8 cellular contexts compared by ENCODE assay signal in the genomic region with DNA sequence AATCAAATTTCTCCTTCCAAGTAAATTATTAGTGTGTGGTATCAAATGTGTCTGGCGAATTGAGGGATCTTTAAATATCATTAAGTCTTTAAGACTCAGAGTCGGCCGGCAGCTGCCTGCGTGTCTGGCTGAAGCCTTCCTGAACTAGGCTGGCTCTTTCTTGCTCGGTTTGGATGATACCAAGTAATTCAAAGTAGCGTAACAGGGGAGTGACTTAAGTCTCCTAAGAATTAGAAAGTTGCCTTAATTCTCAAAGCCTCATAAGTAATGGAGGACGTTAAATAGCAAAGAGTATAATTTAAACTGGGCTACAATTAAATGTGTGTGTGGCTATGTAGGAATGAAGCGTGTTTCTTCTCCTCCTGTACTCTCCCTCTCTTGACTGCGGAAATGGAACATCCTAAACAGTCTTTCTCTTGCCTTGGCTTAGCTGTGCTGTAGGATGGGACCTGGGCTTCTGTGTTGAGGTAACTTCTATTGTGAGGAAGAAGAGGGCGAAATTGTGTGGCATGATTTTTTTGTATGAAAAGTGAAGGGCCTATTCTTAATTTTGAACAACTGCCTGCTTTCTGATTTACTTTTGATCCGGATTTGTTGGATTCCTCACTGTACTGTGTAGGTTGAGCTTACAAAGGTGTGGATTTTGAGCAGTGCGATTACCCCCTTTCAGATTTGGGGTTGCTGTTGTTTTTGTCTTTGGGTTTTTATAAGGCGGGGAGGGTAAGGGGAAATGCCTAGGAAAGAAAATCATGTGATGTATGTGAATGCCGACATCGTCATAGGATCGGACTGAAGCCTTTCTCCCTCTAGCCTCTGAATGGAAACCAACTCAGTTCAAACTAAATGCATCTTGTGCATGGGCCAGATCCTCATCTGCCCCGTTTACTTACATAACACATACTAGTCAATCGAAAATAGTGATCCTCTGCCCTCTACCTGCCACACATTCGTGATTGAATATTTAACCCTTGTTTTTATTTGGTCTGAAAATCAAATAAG.
DNase-seq lines count a peak whose midpoint lies in the region; TF ChIP-seq lines count a peak whose summit lies in the region.

No MANE protein-coding gene starts in this region.

- peak; percentile 63 to 72 for DNase-seq in HAP-1 (ENCODE audit: low spot score in 2 of 2)
- peak; percentile 89 for DNase-seq in SKM-1 treated with dmso at 0.1 percent for 144 hours (lab: John Stamatoyannopoulos, UW; ENCODE audit: unreplicated experiment)
- DNase-seq in astrocyte of the spinal cord (ENCODE audit: low read depth, low spot score) = peak; percentile 95
- DNase-seq in iPS DF 19.7 (ENCODE audit: low read depth, low spot score) = peak; percentile 48
- DNase-seq in SW 1271 (lab: John Stamatoyannopoulos, UW) = no peak

- peaks cover 23% of the 10 kb centered on the region for H3K4me1 ChIP-seq in HAP-1
- H3K4me1 ChIP-seq in Loucy (ENCODE audit: insufficient read depth, low read length, poor library complexity, severe bottlenecking) = peaks cover 7% of the 10 kb centered on the region

- H3K27ac ChIP-seq in skin epidermis = peak overlapping the region; percentile 33 to 90 (median 83)

- H3K79me2 ChIP-seq in Loucy (ENCODE audit: insufficient read depth, low read length) = no peaks in the 10 kb centered on the region

- H3K9me3 ChIP-seq in HAP-1 = no peaks in the 10 kb centered on the region
- H3K9me3 ChIP-seq in Loucy (ENCODE audit: insufficient read depth, low read depth, low read length) = no peaks in the 10 kb centered on the region

- H3K9ac ChIP-seq in Loucy (ENCODE audit: low read depth, low read length, poor library complexity, severe bottlenecking) = peak overlapping the region; percentile 84

- TF ChIP-seq POLR2A in GM10847 (IDR thresholded peaks at IDR 0.05; ENCODE audit: extremely low read depth, insufficient read length) = peak; percentile 36

- TF ChIP-seq CTCF in Loucy (conservative IDR thresholded peaks at IDR 0.05; ENCODE audit: low read length) = no peak
- TF ChIP-seq CTCF in astrocyte of the spinal cord (IDR thresholded peaks at IDR 0.05; ENCODE audit: low read depth, low read length) = no peak

- no peaks in the 10 kb centered on the region for H3K9me2 ChIP-seq in Loucy (replicated peaks; ENCODE audit: low read depth, low read length)

- H3K36me3 ChIP-seq in HAP-1 (replicated peaks) = no peaks in the 10 kb centered on the region
- H3K36me3 ChIP-seq in Loucy (ENCODE audit: insufficient read depth, low read length) = no peaks in the 10 kb centered on the region

- in situ Hi-C loops in HAP-1 (cut with MboI; ENCODE audit: low sequenced_read_pairs) = no loop called here
- in situ Hi-C loops in astrocyte of the spinal cord (cut with HindIII; ENCODE audit: low sequenced_read_pairs) = no loop called here

- H3K4me3 ChIP-seq in HAP-1 = peak overlapping the region; percentile 28
- H3K4me3 ChIP-seq in Loucy (ENCODE audit: low read length, poor library complexity, severe bottlenecking) = peak overlapping the region; percentile 86
- peak overlapping the region; percentile 52 for H3K4me3 ChIP-seq in astrocyte of the spinal cord (ENCODE audit: low read depth, low read length)
- peak overlapping the region; percentile 21 to 48 (median 28) for H3K4me3 ChIP-seq in skin epidermis

- H3K4me2 ChIP-seq in Loucy (ENCODE audit: low read depth, low read length, poor library complexity, severe bottlenecking) = peak overlapping the region; percentile 73

- no peaks in the 10 kb centered on the region for H4K20me1 ChIP-seq in Loucy (ENCODE audit: insufficient read depth, low read length, poor library complexity, severe bottlenecking)

- no peaks in the 10 kb centered on the region for H3F3A ChIP-seq in Loucy (ENCODE audit: low read depth)

- peak overlapping the region; percentile 81 for H2AFZ ChIP-seq in Loucy (ENCODE audit: low read length)

- no peaks in the 10 kb centered on the region for H3K27me3 ChIP-seq in HAP-1 (ENCODE audit: low read depth)
- H3K27me3 ChIP-seq in Loucy (ENCODE audit: insufficient read depth, low read length, poor library complexity, severe bottlenecking) = no peaks in the 10 kb centered on the region

Comparison
In these comparisons a context has a peak if more than half of its experiments do, and no peak if none do; other contexts are left out.
1. DNase-seq: peak in HAP-1 (2 of 2), SKM-1 treated with dmso at 0.1 percent for 144 hours (single experiment), astrocyte of the spinal cord (single experiment) and iPS DF 19.7 (single experiment); none in SW 1271 (0 of 2).
2. H3K4me3 ChIP-seq: peak in every context shown above with its lines; median percentile 86 in Loucy; 52 in astrocyte of the spinal cord; 28 in HAP-1; 28 in skin epidermis.